ENCODE assay signal across 26 cellular contexts in genomic region chr10:119374236-119374635, GRCh38.
"Had no signal": no experiment of that assay in that cellular context is flagged by ENCODE, and none has a peak within 500 bp of the region (broad histone marks: within the 10 kb centered on the region; RNA-seq: fewer than 3 reads in every experiment).

No MANE protein-coding gene starts in this region.

- H3K4me3 ChIP-seq: adrenal gland, ascending aorta, colonic mucosa, dorsolateral prefrontal cortex, esophagus squamous epithelium, gastroesophageal sphincter, heart left ventricle, lower lobe of right lung, testis had no signal

- DNase-seq: activated CD4-positive, alpha-beta T cell treated with anti-CD3 and anti-CD28 coated beads, Interleukin-2, amount 10 ng/mL, durations not matched to agents 7 days and 5 days; activated CD4-positive, CD25-positive, alpha-beta regulatory T cell treated with anti-CD3 and anti-CD28 coated beads, Interleukin-2, amount 50 U/mL, for 72 hours; activated CD8-positive, alpha-beta memory T cell treated with anti-CD3 and anti-CD28 coated beads, Interleukin-2, amount 10 ng/mL, durations not matched to agents 7 days and 5 days; activated CD8-positive, alpha-beta T cell treated with anti-CD3 and anti-CD28 coated beads for 36 hours; activated T-cell treated with anti-CD3 and anti-CD28 coated beads for 4 hours; brain microvascular endothelial cell; central memory CD4-positive, alpha-beta T cell; colonic mucosa; dorsolateral prefrontal cortex; esophagus squamous epithelium; islet precursor cell; lower lobe of right lung; naive thymus-derived CD4-positive, alpha-beta T cell; occipital lobe; small intestine; stimulated activated CD4-positive, alpha-beta T cell treated with anti-CD3 and anti-CD28 coated beads, Interleukin-15, amount 100 ng/mL, for 24 hours; stimulated activated naive CD4-positive, alpha-beta T cell; testis had no signal

- ATAC-seq: activated CD8-positive, alpha-beta memory T cell treated with anti-CD3 and anti-CD28 coated beads, Interleukin-2, amount 10 ng/mL, durations not matched to agents 7 days and 5 days; activated CD8-positive, alpha-beta T cell treated with anti-CD3 and anti-CD28 coated beads for 36 hours; gastroesophageal sphincter; heart left ventricle; lower lobe of right lung; naive thymus-derived CD4-positive, alpha-beta T cell; sciatic nerve had no signal

- H3K27ac Mint-ChIP-seq: activated CD4-positive, alpha-beta T cell treated with anti-CD3 and anti-CD28 coated beads, Interleukin-2, amount 10 ng/mL, durations not matched to agents 7 days and 5 days; activated CD8-positive, alpha-beta memory T cell treated with anti-CD3 and anti-CD28 coated beads, Interleukin-2, amount 10 ng/mL, durations not matched to agents 7 days and 5 days; activated CD8-positive, alpha-beta T cell treated with anti-CD3 and anti-CD28 coated beads for 36 hours; activated naive CD8-positive, alpha-beta T cell had no signal

- H3K9me3 Mint-ChIP-seq: activated CD4-positive, alpha-beta T cell treated with anti-CD3 and anti-CD28 coated beads, Interleukin-2, amount 10 ng/mL, durations not matched to agents 7 days and 5 days; activated CD8-positive, alpha-beta T cell treated with anti-CD3 and anti-CD28 coated beads for 36 hours; naive thymus-derived CD4-positive, alpha-beta T cell; neural crest cell had no signal

- H3K27ac ChIP-seq: brain microvascular endothelial cell, colonic mucosa, dorsolateral prefrontal cortex, lower lobe of right lung, testis, VCaP had no signal

- H3K36me3 Mint-ChIP-seq: activated CD8-positive, alpha-beta memory T cell treated with anti-CD3 and anti-CD28 coated beads, Interleukin-2, amount 10 ng/mL, durations not matched to agents 7 days and 5 days; activated naive CD8-positive, alpha-beta T cell had no signal

- H3K36me3 ChIP-seq: adrenal gland, ascending aorta, brain microvascular endothelial cell, colonic mucosa, esophagus squamous epithelium, gastroesophageal sphincter, heart left ventricle, lower lobe of right lung had no signal

- H3K4me3 Mint-ChIP-seq: activated CD4-positive, alpha-beta T cell treated with anti-CD3 and anti-CD28 coated beads, Interleukin-2, amount 10 ng/mL, durations not matched to agents 7 days and 5 days; activated CD8-positive, alpha-beta memory T cell treated with anti-CD3 and anti-CD28 coated beads, Interleukin-2, amount 10 ng/mL, durations not matched to agents 7 days and 5 days; activated CD8-positive, alpha-beta T cell treated with anti-CD3 and anti-CD28 coated beads for 36 hours; activated naive CD8-positive, alpha-beta T cell; naive thymus-derived CD4-positive, alpha-beta T cell; neural crest cell had no signal

- H3K27me3 Mint-ChIP-seq: activated CD4-positive, alpha-beta T cell treated with anti-CD3 and anti-CD28 coated beads, Interleukin-2, amount 10 ng/mL, durations not matched to agents 7 days and 5 days; activated CD8-positive, alpha-beta memory T cell treated with anti-CD3 and anti-CD28 coated beads, Interleukin-2, amount 10 ng/mL, durations not matched to agents 7 days and 5 days; activated CD8-positive, alpha-beta T cell treated with anti-CD3 and anti-CD28 coated beads for 36 hours; activated naive CD8-positive, alpha-beta T cell; naive thymus-derived CD4-positive, alpha-beta T cell had no signal

- H3K4me1 ChIP-seq: colonic mucosa had no signal

- H3K27me3 ChIP-seq: adrenal gland, ascending aorta, brain microvascular endothelial cell, colonic mucosa, dorsolateral prefrontal cortex, esophagus squamous epithelium, gastroesophageal sphincter, heart left ventricle, testis had no signal

- H3K9me3 ChIP-seq: adrenal gland, ascending aorta, colonic mucosa, esophagus squamous epithelium, gastroesophageal sphincter, heart left ventricle, lower lobe of right lung, testis had no signal
